8 cellular contexts compared by ENCODE assay signal in the genomic region with DNA sequence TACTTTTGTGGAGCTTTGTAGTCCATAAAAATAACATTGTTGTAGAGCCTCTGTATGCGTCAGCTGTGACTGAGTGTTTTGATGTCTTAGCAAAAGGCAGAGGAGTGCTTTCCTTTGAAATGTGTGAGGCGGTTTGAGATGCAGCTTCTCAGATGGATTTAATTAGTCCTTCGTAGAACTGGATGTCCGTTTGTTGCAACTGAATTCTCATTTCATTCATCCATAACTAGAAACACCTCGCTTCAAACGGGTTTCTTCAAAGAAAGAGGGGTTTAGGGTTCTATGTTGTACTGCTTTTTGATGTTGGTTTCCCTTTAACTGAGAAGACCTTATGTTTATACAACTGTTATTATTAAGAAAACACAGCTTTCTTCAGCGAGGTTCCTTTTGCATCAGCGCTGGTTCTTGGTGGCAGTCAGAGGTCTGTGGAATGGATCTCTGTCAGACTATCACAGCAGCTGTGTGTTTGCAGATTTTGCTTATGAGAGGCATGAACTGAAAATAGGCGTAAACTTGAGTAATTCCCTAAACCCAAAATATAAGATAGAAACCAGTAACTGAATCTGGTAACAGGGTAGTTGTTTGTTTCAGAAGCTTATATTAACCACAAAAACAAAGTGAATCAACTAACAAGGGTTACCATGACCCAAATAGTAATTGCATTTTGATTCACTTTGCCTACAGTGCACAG.
A peak's percentile ranks its signal among the peaks of the same experiment; 100 is the strongest.
DNase-seq lines count a peak whose midpoint lies in the region; ATAC-seq, FAIRE-seq and TF ChIP-seq lines count a peak whose summit lies in the region.

No MANE protein-coding gene starts in this region.

- peaks cover 0 to 2% of the 10 kb centered on the region in 2 donors for H3K4me1 Mint-ChIP-seq in effector memory CD8-positive, alpha-beta T cell (ENCODE audit: low read depth in 2 of 2)

- TF ChIP-seq CTCF in A549 (IDR thresholded peaks at IDR 0.05), result no peak

- H3K36me3 Mint-ChIP-seq in effector memory CD8-positive, alpha-beta T cell (ENCODE audit: insufficient read depth), result no peaks in the 10 kb centered on the region

- H3K4me1 ChIP-seq in A549, result peaks cover 38% of the 10 kb centered on the region

- no peak for TF ChIP-seq RAD21 in A549 (conservative IDR thresholded peaks at IDR 0.05 in 1 of 2, IDR thresholded peaks at IDR 0.05 in 1 of 2)

- DNase-seq in A549 (ENCODE audit: low read depth in 1 of 2, low spot score in 1 of 2) (peak in 1 of 2 experiments; percentile 9), SK-MEL-5 (ENCODE audit: low read depth, low spot score) (peak; percentile 36), kidney glomerular epithelial cell (lab: John Stamatoyannopoulos, UW) (peak; percentile 60), caudate nucleus (lab: John Stamatoyannopoulos, UW) (no peak), DMS 273 treated with DMSO at 0.1 percent for 48 hours (lab: John Stamatoyannopoulos, UW) (no peak)
- DNase-seq in effector memory CD8-positive, alpha-beta T cell, result no peak

- POLR2A ChIA-PET in A549 (lab: Yijun Ruan, JAX), result no interaction called here

- in situ Hi-C loops in SK-MEL-5 (cut with HindIII; ENCODE audit: low pct_unique_long_range_greater_than_20kb, low sequenced_read_pairs), result no loop called here

- no peak for FAIRE-seq in A549 (lab: Jason Lieb, UNC)

- TF ChIP-seq POLR2A in A549 (IDR thresholded peaks at IDR 0.05; ENCODE audit: low read length), result no peak

- H3K4me3 ChIP-seq in A549, result no peak overlapping the region

- 17% methylated on average over 8 of the region's 9 CpGs for WGBS in A549 (ENCODE audit: missing lambda C conversion rate)

- no peaks in the 10 kb centered on the region for H3K9me3 ChIP-seq in A549

- TF ChIP-seq EP300 in A549 (IDR thresholded peaks at IDR 0.05), result no peak

- no peaks in the 10 kb centered on the region for H3K9me3 Mint-ChIP-seq in effector memory CD8-positive, alpha-beta T cell

- ATAC-seq in A549 (peak in 1 of 2 experiments; percentile 21; a peak in 2 of 6 replicates), GM18499 (IDR thresholded peaks at IDR 0.05; ENCODE audit: insufficient read depth, unreplicated experiment) (peak; percentile 91), HG02759 (IDR thresholded peaks at IDR 0.05; ENCODE audit: unreplicated experiment) (peak; percentile 87)
- ATAC-seq in effector memory CD8-positive, alpha-beta T cell (replicated peaks), result no peak

- no peak overlapping the region for H3K4me3 Mint-ChIP-seq in effector memory CD8-positive, alpha-beta T cell

- no peak overlapping the region for H3K27ac Mint-ChIP-seq in effector memory CD8-positive, alpha-beta T cell

- H3K4me2 ChIP-seq in A549, result peak overlapping the region; percentile 82

- peak overlapping the region; percentile 79 to 87 for H3K27ac ChIP-seq in A549
- no peak overlapping the region for H3K27ac ChIP-seq in caudate nucleus (ENCODE audit: low read depth, low read length)

- no peaks in the 10 kb centered on the region for H3K27me3 Mint-ChIP-seq in effector memory CD8-positive, alpha-beta T cell

- CTCF ChIA-PET in A549 (lab: Yijun Ruan, JAX), result no interaction called here

TF ChIP-seq in A549, 52 proteins besides CTCF, POLR2A, EP300 and RAD21:
- no peak for TF ChIP-seq MYC (IDR thresholded peaks at IDR 0.05; ENCODE audit: borderline replicate concordance, low read length)
- TF ChIP-seq HOXA7 (CRISPR knock-in tag; IDR thresholded peaks at IDR 0.05), result no peak
- TF ChIP-seq, protein P1, sequence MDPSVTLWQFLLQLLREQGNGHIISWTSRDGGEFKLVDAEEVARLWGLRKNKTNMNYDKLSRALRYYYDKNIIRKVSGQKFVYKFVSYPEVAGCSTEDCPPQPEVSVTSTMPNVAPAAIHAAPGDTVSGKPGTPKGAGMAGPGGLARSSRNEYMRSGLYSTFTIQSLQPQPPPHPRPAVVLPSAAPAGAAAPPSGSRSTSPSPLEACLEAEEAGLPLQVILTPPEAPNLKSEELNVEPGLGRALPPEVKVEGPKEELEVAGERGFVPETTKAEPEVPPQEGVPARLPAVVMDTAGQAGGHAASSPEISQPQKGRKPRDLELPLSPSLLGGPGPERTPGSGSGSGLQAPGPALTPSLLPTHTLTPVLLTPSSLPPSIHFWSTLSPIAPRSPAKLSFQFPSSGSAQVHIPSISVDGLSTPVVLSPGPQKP (IDR thresholded peaks at IDR 0.05; ENCODE audit: low read depth, low read length), result no peak
- no peak for TF ChIP-seq RCOR1 (IDR thresholded peaks at IDR 0.05; ENCODE audit: low read depth, low read length)
- TF ChIP-seq HDAC2 (IDR thresholded peaks at IDR 0.05), result no peak
- no peak for TF ChIP-seq HOXB13 (CRISPR knock-in tag; IDR thresholded peaks at IDR 0.05; ENCODE audit: low read depth)
- TF ChIP-seq KDM5A (IDR thresholded peaks at IDR 0.05), result no peak
- TF ChIP-seq, protein P2, sequence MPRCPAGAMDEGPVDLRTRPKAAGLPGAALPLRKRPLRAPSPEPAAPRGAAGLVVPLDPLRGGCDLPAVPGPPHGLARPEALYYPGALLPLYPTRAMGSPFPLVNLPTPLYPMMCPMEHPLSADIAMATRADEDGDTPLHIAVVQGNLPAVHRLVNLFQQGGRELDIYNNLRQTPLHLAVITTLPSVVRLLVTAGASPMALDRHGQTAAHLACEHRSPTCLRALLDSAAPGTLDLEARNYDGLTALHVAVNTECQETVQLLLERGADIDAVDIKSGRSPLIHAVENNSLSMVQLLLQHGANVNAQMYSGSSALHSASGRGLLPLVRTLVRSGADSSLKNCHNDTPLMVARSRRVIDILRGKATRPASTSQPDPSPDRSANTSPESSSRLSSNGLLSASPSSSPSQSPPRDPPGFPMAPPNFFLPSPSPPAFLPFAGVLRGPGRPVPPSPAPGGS (IDR thresholded peaks at IDR 0.05), result no peak
- TF ChIP-seq JUN (IDR thresholded peaks at IDR 0.05), result no peak
- TF ChIP-seq, protein P3, sequence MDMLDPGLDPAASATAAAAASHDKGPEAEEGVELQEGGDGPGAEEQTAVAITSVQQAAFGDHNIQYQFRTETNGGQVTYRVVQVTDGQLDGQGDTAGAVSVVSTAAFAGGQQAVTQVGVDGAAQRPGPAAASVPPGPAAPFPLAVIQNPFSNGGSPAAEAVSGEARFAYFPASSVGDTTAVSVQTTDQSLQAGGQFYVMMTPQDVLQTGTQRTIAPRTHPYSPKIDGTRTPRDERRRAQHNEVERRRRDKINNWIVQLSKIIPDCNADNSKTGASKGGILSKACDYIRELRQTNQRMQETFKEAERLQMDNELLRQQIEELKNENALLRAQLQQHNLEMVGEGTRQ (IDR thresholded peaks at IDR 0.05), result no peak
- TF ChIP-seq JUNB (IDR thresholded peaks at IDR 0.05), result no peak

Comparison
In these comparisons a context has a peak if more than half of its experiments do, and no peak if none do; other contexts are left out.
1. DNase-seq: peak in SK-MEL-5 (single experiment) and kidney glomerular epithelial cell (single experiment); none in caudate nucleus (0 of 61), DMS 273 treated with DMSO at 0.1 percent for 48 hours (single experiment) and effector memory CD8-positive, alpha-beta T cell (0 of 3).